ENCODE assay signal across 22 cellular contexts in genomic region chr15:70530503-70530902, GRCh38.
DNase-seq lines count a peak whose midpoint lies in the region; ATAC-seq and TF ChIP-seq lines count a peak whose summit lies in the region.
"Had no signal": no experiment of that assay in that cellular context is flagged by ENCODE, and none has a peak within 500 bp of the region (broad histone marks: within the 10 kb centered on the region; RNA-seq: fewer than 3 reads in every experiment).

No MANE protein-coding gene starts in this region.

- H3K27ac ChIP-seq in left ventricle myocardium inferior (replicated peaks) (no peak overlapping the region), KOPT-K1 (ENCODE audit: low read depth, low read length, poor library complexity, severe bottlenecking) (peak overlapping the region; percentile 76)
- H3K27ac ChIP-seq: coronary artery, esophagus squamous epithelium, gastrocnemius medialis, lower lobe of right lung, neutrophil, tibial nerve had no signal

- H3K9me3 ChIP-seq in left ventricle myocardium inferior (replicated peaks) (no peaks in the 10 kb centered on the region), KOPT-K1 (ENCODE audit: insufficient read depth, low read length, poor library complexity, severe bottlenecking) (no peaks in the 10 kb centered on the region)
- H3K9me3 ChIP-seq: esophagus squamous epithelium, gastrocnemius medialis, lower lobe of right lung, neutrophil, tibial nerve had no signal

- intact Hi-C loops in Right ventricle myocardium superior (cut with DNase I) (no loop called here), left ventricle myocardium inferior (cut with micrococcal nuclease) (no loop called here)

- peak overlapping the region; percentile 7 for H3K27ac Mint-ChIP-seq in stimulated activated effector memory CD8-positive, alpha-beta T cell treated with anti-CD3 and anti-CD28 coated beads, Interleukin-12 subunit alpha, Interleukin-12 subunit beta, amount 100 ng/mL, for 72 hours
- H3K27ac Mint-ChIP-seq: progenitor cell of endocrine pancreas had no signal

- H3K27me3 ChIP-seq in left ventricle myocardium inferior (ENCODE audit: low read depth): peaks cover 33% of the 10 kb centered on the region
- H3K27me3 ChIP-seq: gastrocnemius medialis, neutrophil, tibial nerve had no signal

- peaks cover 53% of the 10 kb centered on the region for H3K4me1 Mint-ChIP-seq in stimulated activated effector memory CD8-positive, alpha-beta T cell treated with anti-CD3 and anti-CD28 coated beads, Interleukin-12 subunit alpha, Interleukin-12 subunit beta, amount 100 ng/mL, for 72 hours

- H3K36me3 ChIP-seq in left ventricle myocardium inferior (no peaks in the 10 kb centered on the region), KOPT-K1 (ENCODE audit: insufficient read depth, low read length) (no peaks in the 10 kb centered on the region)
- H3K36me3 ChIP-seq: esophagus squamous epithelium, gastrocnemius medialis, lower lobe of right lung, neutrophil, tibial nerve had no signal

- no peaks in the 10 kb centered on the region for H3K4me1 ChIP-seq in left ventricle myocardium inferior
- H3K4me1 ChIP-seq: gastrocnemius medialis had no signal

- H3K9me3 Mint-ChIP-seq in stimulated activated effector memory CD8-positive, alpha-beta T cell treated with anti-CD3 and anti-CD28 coated beads, Interleukin-12 subunit alpha, Interleukin-12 subunit beta, amount 100 ng/mL, for 72 hours: no peaks in the 10 kb centered on the region

- H3K4me3 Mint-ChIP-seq in stimulated activated effector memory CD8-positive, alpha-beta T cell treated with anti-CD3 and anti-CD28 coated beads, Interleukin-12 subunit alpha, Interleukin-12 subunit beta, amount 100 ng/mL, for 72 hours: no peak overlapping the region

- DNase-seq in Right ventricle myocardium superior (no peak), left ventricle myocardium inferior (no peak), ecto neural progenitor cell (ENCODE audit: low spot score) (peak; percentile 11), putamen (ENCODE audit: low spot score) (no peak)
- no peak for DNase-seq in stimulated activated effector memory CD8-positive, alpha-beta T cell treated with anti-CD3 and anti-CD28 coated beads, Interleukin-12 subunit alpha, Interleukin-12 subunit beta, amount 100 ng/mL, for 72 hours (ENCODE audit: low spot score in 2 of 2)
- DNase-seq in activated CD4-positive, CD25-positive, alpha-beta regulatory T cell treated with anti-CD3 and anti-CD28 coated beads, Interleukin-2, amount 50 U/mL, for 72 hours: no peak
- DNase-seq: activated gamma-delta T cell, DMS53, esophagus squamous epithelium, gastrocnemius medialis, GF-D8, GOT3, hypothalamus, KBM-7, lower lobe of right lung, NCI-H1694 treated with DMSO at 0.1 percent for 48 hours, NCI-H526 had no signal

- ATAC-seq in Right ventricle myocardium superior (ENCODE audit: poor library complexity): peak; percentile 63
- ATAC-seq in stimulated activated effector memory CD8-positive, alpha-beta T cell treated with anti-CD3 and anti-CD28 coated beads, Interleukin-12 subunit alpha, Interleukin-12 subunit beta, amount 100 ng/mL, for 72 hours: no peak
- ATAC-seq: gastrocnemius medialis, lower lobe of right lung had no signal

- no peaks in the 10 kb centered on the region for H3K36me3 Mint-ChIP-seq in stimulated activated effector memory CD8-positive, alpha-beta T cell treated with anti-CD3 and anti-CD28 coated beads, Interleukin-12 subunit alpha, Interleukin-12 subunit beta, amount 100 ng/mL, for 72 hours

- H3K4me3 ChIP-seq in left ventricle myocardium inferior: no peak overlapping the region
- H3K4me3 ChIP-seq: coronary artery, esophagus squamous epithelium, gastrocnemius medialis, lower lobe of right lung, tibial nerve had no signal

- TF ChIP-seq CTCF in left ventricle myocardium inferior (IDR thresholded peaks at IDR 0.05; ENCODE audit: borderline replicate concordance): no peak
